19 cellular contexts compared by ENCODE assay signal in the genomic region with DNA sequence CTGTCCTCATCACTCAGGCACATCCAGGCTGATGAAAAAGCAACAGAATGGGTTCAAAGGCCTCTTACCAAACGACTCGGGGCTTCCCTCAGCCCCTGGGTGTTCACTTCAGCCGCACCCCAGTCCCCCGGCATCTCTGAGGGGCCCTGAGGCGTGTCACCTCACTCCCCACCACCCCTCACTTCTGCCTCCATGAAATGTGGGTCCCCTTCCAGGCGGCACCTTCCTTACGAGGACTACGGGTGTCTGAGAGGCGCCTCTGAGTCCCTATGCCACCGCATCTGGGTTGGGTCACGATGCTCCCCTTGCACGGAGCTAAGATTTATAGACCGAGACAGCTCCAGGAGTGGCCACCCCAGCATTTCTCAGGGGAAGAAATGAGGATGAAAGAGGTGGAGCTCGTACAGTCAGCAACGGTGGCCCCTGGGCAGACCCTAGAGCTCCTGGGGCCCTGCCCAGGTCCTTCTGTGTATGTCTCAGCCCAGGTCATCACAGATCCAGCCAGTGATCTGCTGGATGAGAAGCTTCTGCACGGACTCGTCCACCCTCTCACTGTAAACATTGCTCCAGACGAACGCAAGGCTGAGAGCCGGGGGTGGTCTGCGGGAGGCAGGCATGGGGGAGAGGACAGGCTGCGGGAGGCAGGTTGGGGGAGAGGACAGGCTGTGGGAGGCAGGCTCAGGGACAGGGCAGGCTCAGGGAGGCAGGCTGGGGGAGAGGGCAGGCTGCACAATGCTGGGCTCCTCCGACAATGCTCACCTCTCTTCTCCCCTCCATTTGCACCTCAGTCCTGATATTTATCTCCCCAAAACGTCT.
"Had no signal": no experiment of that assay in that cellular context is flagged by ENCODE, and none has a peak within 500 bp of the region (broad histone marks: within the 10 kb centered on the region; RNA-seq: fewer than 3 reads in every experiment).

No MANE protein-coding gene starts in this region.

- H3K36me3 Mint-ChIP-seq: activated CD8-positive, alpha-beta memory T cell treated with anti-CD3 and anti-CD28 coated beads, Interleukin-2, amount 10 ng/mL, durations not matched to agents 7 days and 5 days; activated naive CD8-positive, alpha-beta T cell treated with anti-CD3 and anti-CD28 coated beads for 36 hours; IgD-negative memory B cell had no signal

- H3K27me3 ChIP-seq: MG63 had no signal

- H3K9ac ChIP-seq: KMS-11 had no signal

- H3K9me3 Mint-ChIP-seq: activated naive CD4-positive, alpha-beta T cell treated with anti-CD3 and anti-CD28 coated beads for 36 hours; activated naive CD8-positive, alpha-beta T cell treated with anti-CD3 and anti-CD28 coated beads for 36 hours; activated T-cell treated with anti-CD3 and anti-CD28 coated beads, Interleukin-2, amount 50 U/mL, for 4 hours; T-helper 1 cell treated with Interleukin-12 subunit alpha and Interleukin-12 subunit beta and Interleukin-4 antibody, amounts not matched to agents 30 μg/mL and 1 μg/mL, for 36 hours had no signal

- H3K4me3 ChIP-seq: MG63 had no signal

- H3K9me3 ChIP-seq: MG63 had no signal

- H3K27ac ChIP-seq: KMS-11 had no signal

- H3K27me3 Mint-ChIP-seq: activated naive CD8-positive, alpha-beta T cell treated with anti-CD3 and anti-CD28 coated beads for 36 hours; IgD-negative memory B cell had no signal

- H3K4me2 ChIP-seq: KMS-11 had no signal

- H3K4me1 Mint-ChIP-seq: activated CD8-positive, alpha-beta memory T cell treated with anti-CD3 and anti-CD28 coated beads, Interleukin-2, amount 10 ng/mL, durations not matched to agents 7 days and 5 days; activated naive CD8-positive, alpha-beta T cell treated with anti-CD3 and anti-CD28 coated beads for 36 hours; IgD-negative memory B cell had no signal

- ATAC-seq: activated CD4-positive, CD25-positive, alpha-beta regulatory T cell treated with anti-CD3 and anti-CD28 coated beads, Interleukin-2, amount 50 U/mL, for 24 hours; activated CD8-positive, alpha-beta memory T cell treated with anti-CD3 and anti-CD28 coated beads, Interleukin-2, amount 10 ng/mL, durations not matched to agents 7 days and 5 days had no signal

- H3K27ac Mint-ChIP-seq: activated CD8-positive, alpha-beta memory T cell treated with anti-CD3 and anti-CD28 coated beads, Interleukin-2, amount 10 ng/mL, durations not matched to agents 7 days and 5 days; activated naive CD4-positive, alpha-beta T cell treated with anti-CD3 and anti-CD28 coated beads for 36 hours; activated naive CD8-positive, alpha-beta T cell treated with anti-CD3 and anti-CD28 coated beads for 36 hours; IgD-negative memory B cell; T-helper 1 cell treated with Interleukin-12 subunit alpha and Interleukin-12 subunit beta and Interleukin-4 antibody, amounts not matched to agents 30 μg/mL and 1 μg/mL, for 36 hours had no signal

- H3K36me3 ChIP-seq: MG63 had no signal

- H3K4me3 Mint-ChIP-seq: activated CD8-positive, alpha-beta memory T cell treated with anti-CD3 and anti-CD28 coated beads, Interleukin-2, amount 10 ng/mL, durations not matched to agents 7 days and 5 days; activated naive CD4-positive, alpha-beta T cell treated with anti-CD3 and anti-CD28 coated beads for 36 hours; activated naive CD8-positive, alpha-beta T cell treated with anti-CD3 and anti-CD28 coated beads for 36 hours; activated T-cell treated with anti-CD3 and anti-CD28 coated beads, Interleukin-2, amount 50 U/mL, for 4 hours; IgD-negative memory B cell; T-helper 1 cell treated with Interleukin-12 subunit alpha and Interleukin-12 subunit beta and Interleukin-4 antibody, amounts not matched to agents 30 μg/mL and 1 μg/mL, for 36 hours had no signal

- DNase-seq: activated CD4-positive, alpha-beta T cell treated with anti-CD3 and anti-CD28 coated beads for 4 hours; activated CD4-positive, alpha-beta T cell treated with anti-CD3 and anti-CD28 coated beads, Interleukin-2, amount 50 U/mL, for 48 hours; activated CD8-positive, alpha-beta memory T cell treated with anti-CD3 and anti-CD28 coated beads, Interleukin-2, amount 10 ng/mL, durations not matched to agents 7 days and 5 days; activated effector memory CD4-positive, alpha-beta T cell treated with anti-CD3 and anti-CD28 coated beads, Interleukin-2, amount 50 U/mL, for 16 hours; activated naive CD4-positive, alpha-beta T cell treated with anti-CD3 and anti-CD28 coated beads for 36 hours; activated naive CD8-positive, alpha-beta T cell treated with anti-CD3 and anti-CD28 coated beads for 36 hours; activated T-cell treated with anti-CD3 and anti-CD28 coated beads, Interleukin-2, amount 50 U/mL, for 4 hours; MG63; NCI-H146; NCI-H187 treated with DMSO at 0.1 percent for 48 hours; NCI-H2081 treated with DMSO at 0.1 percent for 48 hours; NCI-H446; NCI-H524; SHP77 treated with DMSO at 0.1 percent for 48 hours had no signal

- FAIRE-seq: RCC 7860 had no signal
